Comparison of ENCODE assay signal across 12 cellular contexts in the genomic region with DNA sequence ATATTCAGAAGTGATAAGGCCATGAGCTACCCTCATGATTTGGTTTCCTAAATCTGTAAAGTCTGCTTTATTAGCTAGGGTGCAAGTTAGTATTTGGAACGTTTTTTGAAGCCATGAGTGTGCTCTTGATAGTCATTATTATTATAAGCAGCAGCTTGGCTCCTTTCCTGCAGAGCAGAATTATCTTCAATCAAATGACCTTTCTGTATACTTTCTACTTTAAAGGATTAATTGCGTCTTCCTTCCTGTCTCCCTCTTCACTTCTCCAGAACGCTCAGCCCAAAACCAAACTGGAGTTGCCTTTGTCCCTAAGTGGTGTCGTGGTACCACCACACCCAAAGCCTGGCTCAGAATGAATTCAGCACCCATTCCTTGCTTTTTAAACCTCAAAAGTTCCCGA.
A peak's percentile ranks its signal among the peaks of the same experiment; 100 is the strongest.
DNase-seq lines count a peak whose midpoint lies in the region; ATAC-seq, FAIRE-seq and TF ChIP-seq lines count a peak whose summit lies in the region.
"Had no signal": no experiment of that assay in that cellular context is flagged by ENCODE, and none has a peak within 500 bp of the region (broad histone marks: within the 10 kb centered on the region; RNA-seq: fewer than 3 reads in every experiment).

No MANE protein-coding gene starts in this region.

- H3K14ac ChIP-seq in neuronal stem cell (ENCODE audit: low read length) = no peak overlapping the region

- no peak overlapping the region for H3K23ac ChIP-seq in neuronal stem cell (ENCODE audit: low read depth, low read length, poor library complexity)

- in situ Hi-C loops in KBM-7 (cut with MboI; ENCODE audit: low pct_unique_long_range_greater_than_20kb, low sequenced_read_pairs) = no loop called here

- no peak overlapping the region for H4K8ac ChIP-seq in neuronal stem cell (ENCODE audit: low read depth, low read length)

- no peaks in the 10 kb centered on the region for H3K27me3 ChIP-seq in CD8-positive, alpha-beta memory T cell (ENCODE audit: insufficient read depth, low read length, poor library complexity, severe bottlenecking)
- no peaks in the 10 kb centered on the region for H3K27me3 ChIP-seq in neuronal stem cell (ENCODE audit: control insufficient read depth in 3 of 3, insufficient read depth in 3 of 3, low read depth in 1 of 3, low read length in 3 of 3)
- no peaks in the 10 kb centered on the region for H3K27me3 ChIP-seq in aorta (ENCODE audit: control insufficient read depth in 1 of 2, insufficient read depth in 2 of 2, low read length in 1 of 2)

- H3K4me2 ChIP-seq in neuronal stem cell (ENCODE audit: insufficient read depth, low read length, poor library complexity, severe bottlenecking) = no peak overlapping the region
- H3K4me2 ChIP-seq: KMS-11 had no signal

- H2AK5ac ChIP-seq in neuronal stem cell (ENCODE audit: low read depth, low read length) = no peak overlapping the region

- no peaks in the 10 kb centered on the region for H3K27me3 Mint-ChIP-seq in CD8-positive, alpha-beta memory T cell

- peak overlapping the region; percentile 6 to 78 (median 42) for H3K4me3 Mint-ChIP-seq in CD8-positive, alpha-beta memory T cell

- H3K27ac ChIP-seq in CD8-positive, alpha-beta memory T cell (ENCODE audit: low read depth, low read length) = no peak overlapping the region
- peak overlapping the region; percentile 82 for H3K27ac ChIP-seq in SK-N-MC
- H3K27ac ChIP-seq in epithelial cell of prostate = peak overlapping the region; percentile 96
- H3K27ac ChIP-seq in neuronal stem cell (replicated peaks; ENCODE audit: low read length) = peak overlapping the region; percentile 78
- no peak overlapping the region for H3K27ac ChIP-seq in aorta (ENCODE audit: low read depth in 1 of 2, low read length in 2 of 2)
- H3K27ac ChIP-seq: KMS-11 had no signal

- H3K79me1 ChIP-seq in neuronal stem cell (ENCODE audit: low read depth, low read length) = no peaks in the 10 kb centered on the region

- intact Hi-C loops in aorta (cut with DNase I) = no loop called here

- no peak overlapping the region for H3K4ac ChIP-seq in neuronal stem cell (ENCODE audit: low read length)

- peak overlapping the region; percentile 83 for H2AFZ ChIP-seq in neuronal stem cell (ENCODE audit: low read length)

- peaks cover 63% of the 10 kb centered on the region for H3K4me1 ChIP-seq in CD8-positive, alpha-beta memory T cell (ENCODE audit: insufficient read depth, low read length)
- H3K4me1 ChIP-seq in neuronal stem cell (ENCODE audit: control insufficient read depth in 2 of 2, insufficient read depth in 1 of 2, low read depth in 1 of 2, low read length in 2 of 2) = peaks cover 20 to 21% of the 10 kb centered on the region in 2 donors
- H3K4me1 ChIP-seq in aorta (ENCODE audit: control insufficient read depth in 1 of 2, insufficient read depth in 2 of 2, low read length in 2 of 2) = peaks cover 0 to 4% of the 10 kb centered on the region in 2 donors

- CTCF ChIA-PET in CD8-positive, alpha-beta memory T cell (lab: Charles Lee) = interaction anchor here (1.8 kb wide), 2 partner anchors 15 to 21 kb away, joined by 5 to 13 read pairs; no protein-coding TSS in a partner anchor

- POLR2A ChIA-PET in CD8-positive, alpha-beta memory T cell (lab: Charles Lee) = interaction anchor here (0.7 to 1.8 kb wide), 3 partner anchors 16 to 22 kb away, joined by 3 to 6 read pairs (median 4); no protein-coding TSS in a partner anchor

- H3K4me1 Mint-ChIP-seq in CD8-positive, alpha-beta memory T cell = peaks cover 81 to 84% (median 83%) of the 10 kb centered on the region in 3 donors

- no peak overlapping the region for H2BK120ac ChIP-seq in neuronal stem cell (ENCODE audit: low read depth, low read length)

- no peak overlapping the region for H3K4me3 ChIP-seq in CD8-positive, alpha-beta memory T cell (ENCODE audit: low read length)
- H3K4me3 ChIP-seq in SK-N-MC (peak overlapping the region; percentile 37), neuronal stem cell (ENCODE audit: low read length in 2 of 2) (no peak overlapping the region), aorta (ENCODE audit: low read length in 2 of 2) (no peak overlapping the region)

- DNase-seq in CD8-positive, alpha-beta memory T cell = no peak
- no peak for DNase-seq in SK-N-MC (ENCODE audit: low read depth, low spot score)
- no peak for DNase-seq in epithelial cell of prostate (ENCODE audit: low read depth, low spot score)
- no peak for DNase-seq in neuronal stem cell (ENCODE audit: low spot score)
- DNase-seq in KBM-7 = no peak
- DNase-seq in aorta = no peak
- no peak for DNase-seq in H54 (ENCODE audit: insufficient read length, low spot score)
- DNase-seq in stimulated activated CD4-positive, alpha-beta T cell treated with anti-CD3 and anti-CD28 coated beads, Interleukin-4, amount 100 ng/mL, for 1 hour = no peak
- DNase-seq: activated CD4-positive, alpha-beta T cell treated with anti-CD3 and anti-CD28 coated beads for 48 hours; GDM1; NK-92 treated with Interleukin-12 subunit alpha and Interleukin-12 subunit beta, amount 100 ng/mL, for 24 hours had no signal

- H3K9me3 ChIP-seq in CD8-positive, alpha-beta memory T cell (ENCODE audit: low read length) = no peaks in the 10 kb centered on the region
- H3K9me3 ChIP-seq in SK-N-MC (ENCODE audit: low read depth, low read length) (no peaks in the 10 kb centered on the region), neuronal stem cell (replicated peaks in 1 of 2; ENCODE audit: control insufficient read depth in 2 of 2, insufficient read depth in 1 of 2, low read depth in 1 of 2, low read length in 2 of 2) (no peaks in the 10 kb centered on the region), aorta (ENCODE audit: control insufficient read depth, low read length) (no peaks in the 10 kb centered on the region)

- H3K27ac Mint-ChIP-seq in CD8-positive, alpha-beta memory T cell = peak overlapping the region; percentile 83 to 99 (median 93)

- H3K9ac ChIP-seq in SK-N-MC (ENCODE audit: insufficient read length) (no peak overlapping the region), neuronal stem cell (ENCODE audit: low read depth, low read length, poor library complexity) (no peak overlapping the region)
- H3K9ac ChIP-seq: KMS-11 had no signal

- WGBS in neuronal stem cell (ENCODE audit: extremely low coverage in 2 of 2, insufficient read length in 2 of 2, insufficient replicate concordance in 1 of 2), 2 donors = no CpG with 5 or more reads among the region's 5 CpGs
- 21 to 28% methylated on average over 5 of the region's 5 CpGs for WGBS in aorta, 2 donors

- TF ChIP-seq POLR2A in H54 (IDR thresholded peaks at IDR 0.05; ENCODE audit: low read depth, low read length) = no peak

- H2BK5ac ChIP-seq in neuronal stem cell (ENCODE audit: low read length) = no peak overlapping the region

- no peak overlapping the region for H3K18ac ChIP-seq in neuronal stem cell (ENCODE audit: low read length)

- H2BK12ac ChIP-seq in neuronal stem cell (ENCODE audit: low read length) = no peak overlapping the region

- FAIRE-seq in H54 (lab: Jason Lieb, UNC) = no peak

- H3K36me3 ChIP-seq in CD8-positive, alpha-beta memory T cell (ENCODE audit: insufficient read depth, low read length) = no peaks in the 10 kb centered on the region
- no peaks in the 10 kb centered on the region for H3K36me3 ChIP-seq in SK-N-MC (ENCODE audit: insufficient read depth, low read length)
- no peaks in the 10 kb centered on the region for H3K36me3 ChIP-seq in neuronal stem cell (replicated peaks in 1 of 2; ENCODE audit: control insufficient read depth in 2 of 2, insufficient read depth in 2 of 2, low read length in 2 of 2)
- no peaks in the 10 kb centered on the region for H3K36me3 ChIP-seq in aorta (ENCODE audit: control insufficient read depth in 1 of 2, insufficient read depth in 2 of 2, low read length in 1 of 2)

- ATAC-seq in aorta (ENCODE audit: low FRiP score) = no peak

- H3K9me3 Mint-ChIP-seq in CD8-positive, alpha-beta memory T cell = peaks cover 0 to 3% (median 3%) of the 10 kb centered on the region in 5 donors

- H3K36me3 Mint-ChIP-seq in CD8-positive, alpha-beta memory T cell = peaks cover 0 to 15% (median 2%) of the 10 kb centered on the region in 3 donors

- H4K91ac ChIP-seq in neuronal stem cell (ENCODE audit: low read depth, low read length, poor library complexity) = no peak overlapping the region

- H2BK15ac ChIP-seq in neuronal stem cell (ENCODE audit: low read length) = no peak overlapping the region

Comparison
In these comparisons a context has a peak if more than half of its experiments do, and no peak if none do; other contexts are left out.
1. H3K27ac ChIP-seq: peak in SK-N-MC (single experiment), epithelial cell of prostate (single experiment) and neuronal stem cell (single experiment); none in CD8-positive, alpha-beta memory T cell (single experiment) and aorta (0 of 2).